ENCODE assay signal across 8 cellular contexts in the genomic region with DNA sequence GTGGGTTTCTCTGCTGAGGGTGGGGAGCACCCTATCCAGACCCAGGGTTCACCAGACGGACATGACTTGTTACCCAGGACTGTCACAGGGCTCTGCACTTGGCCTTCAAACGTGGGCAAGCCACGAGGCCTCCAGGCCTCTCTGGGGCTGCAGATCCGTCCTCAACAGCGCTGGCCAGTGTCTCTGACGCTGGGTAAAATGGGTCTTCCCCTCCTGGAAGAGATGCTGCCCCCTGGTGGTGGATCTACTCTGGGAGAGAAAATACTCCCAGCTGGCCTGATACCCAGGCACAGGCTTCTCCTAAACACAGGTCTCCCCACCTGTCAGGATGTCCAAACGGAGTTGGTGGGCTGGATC. TPM values are rescaled to one million over a fixed set of nuclear protein-coding genes. Genes with fewer than 3 reads are reported as not detected.
DNase-seq lines count a peak whose midpoint lies in the region; ATAC-seq and TF ChIP-seq lines count a peak whose summit lies in the region.

No MANE protein-coding gene starts in this region.

- H3K27ac Mint-ChIP-seq in naive thymus-derived CD4-positive, alpha-beta T cell = peak overlapping the region in 7 of 9 donors; percentile 79 to 92 (median 88)

- DNase-seq in AG04449 (ENCODE audit: low read depth, low spot score) (no peak), HT1080 (ENCODE audit: low read depth) (peak; percentile 66), OCI-M1 (lab: John Stamatoyannopoulos, UW) (peak; percentile 88), activated T-cell treated with anti-CD3 and anti-CD28 coated beads for 4 hours (peak; percentile 88)
- DNase-seq in naive thymus-derived CD4-positive, alpha-beta T cell = peak; percentile 60 to 91 (median 79)
- DNase-seq in stimulated activated CD8-positive, alpha-beta memory T cell treated with anti-CD3 and anti-CD28 coated beads, Interleukin-7, amount 100 ng/mL, for 4 hours (ENCODE audit: low read depth in 2 of 2) = peak; percentile 62 to 64

- H3K4me3 ChIP-seq in AG04449 (ENCODE audit: low read depth, low read length) = no peak overlapping the region
- no peak overlapping the region for H3K4me3 ChIP-seq in esophagus (ENCODE audit: low read depth in 1 of 2, low read length in 2 of 2)
- H3K4me3 ChIP-seq in naive thymus-derived CD4-positive, alpha-beta T cell (ENCODE audit: low read length) = peak overlapping the region; percentile 15

- peaks cover 0 to 7% of the 10 kb centered on the region in 2 donors for H3K36me3 ChIP-seq in esophagus (ENCODE audit: control insufficient read depth in 2 of 2, insufficient read depth in 2 of 2, low read length in 1 of 2)
- no peaks in the 10 kb centered on the region for H3K36me3 ChIP-seq in naive thymus-derived CD4-positive, alpha-beta T cell (ENCODE audit: control insufficient read depth in 2 of 3, insufficient read depth in 3 of 3, low read length in 3 of 3)

- no peaks in the 10 kb centered on the region for H3K27me3 Mint-ChIP-seq in naive thymus-derived CD4-positive, alpha-beta T cell

- H3K4me3 Mint-ChIP-seq in naive thymus-derived CD4-positive, alpha-beta T cell = peak overlapping the region in 8 of 10 donors; percentile 47 to 78 (median 72)

- no peaks in the 10 kb centered on the region for H3K9me3 ChIP-seq in esophagus (ENCODE audit: control insufficient read depth in 2 of 2, insufficient read depth in 1 of 2, low read depth in 1 of 2, low read length in 1 of 2)
- no peaks in the 10 kb centered on the region for H3K9me3 ChIP-seq in naive thymus-derived CD4-positive, alpha-beta T cell (ENCODE audit: control insufficient read depth in 2 of 3, low read length in 3 of 3)

- POLR2A ChIA-PET in AG04449 (lab: Yijun Ruan, JAX) = no interaction called here
- POLR2A ChIA-PET in naive thymus-derived CD4-positive, alpha-beta T cell (lab: Charles Lee) = interaction anchor here (1.3 kb wide), 3 partner anchors 9 to 59 kb away, joined by 3 to 5 read pairs (median 4); a partner anchor contains a TSS

- H3K9me3 Mint-ChIP-seq in naive thymus-derived CD4-positive, alpha-beta T cell = no peaks in the 10 kb centered on the region

- peak; percentile 79 for TF ChIP-seq CTCF in AG04449 (IDR thresholded peaks at IDR 0.05; ENCODE audit: insufficient read depth, low read length, missing control alignments)

- no peaks in the 10 kb centered on the region for H3K36me3 Mint-ChIP-seq in naive thymus-derived CD4-positive, alpha-beta T cell

- H3K27me3 ChIP-seq in esophagus (ENCODE audit: control insufficient read depth in 1 of 2, insufficient read depth in 2 of 2, low read length in 2 of 2) = no peaks in the 10 kb centered on the region
- H3K27me3 ChIP-seq in naive thymus-derived CD4-positive, alpha-beta T cell (ENCODE audit: control insufficient read depth in 2 of 2, insufficient read depth in 2 of 2, low read length in 2 of 2) = no peaks in the 10 kb centered on the region

- intact Hi-C loops in naive thymus-derived CD4-positive, alpha-beta T cell (cut with micrococcal nuclease) = loop anchor here (1.0 to 2.0 kb wide), 8 partner anchors 9 to 452 kb away; a partner anchor contains a TSS

- CTCF ChIA-PET in AG04449 (lab: Yijun Ruan, JAX) = interaction anchor here (0.6 to 6.9 kb wide), 37 partner anchors 8 to 458 kb away, joined by 3 to 119 read pairs (median 4); a partner anchor contains a TSS
- CTCF ChIA-PET in naive thymus-derived CD4-positive, alpha-beta T cell (lab: Charles Lee) = interaction anchor here (0.6 to 10.3 kb wide), 9 partner anchors 10 to 562 kb away, joined by 3 to 141 read pairs (median 3); no protein-coding TSS in a partner anchor

- peaks cover 10 to 38% (median 29%) of the 10 kb centered on the region in 7 donors for H3K4me1 Mint-ChIP-seq in naive thymus-derived CD4-positive, alpha-beta T cell

- ATAC-seq in GM18511 (IDR thresholded peaks at IDR 0.05; ENCODE audit: unreplicated experiment) = peak; percentile 81
- ATAC-seq in naive thymus-derived CD4-positive, alpha-beta T cell = peak; percentile 88

- peak overlapping the region; percentile 20 to 56 for H3K27ac ChIP-seq in esophagus (ENCODE audit: low read depth in 2 of 2, low read length in 1 of 2)
- H3K27ac ChIP-seq in naive thymus-derived CD4-positive, alpha-beta T cell (ENCODE audit: low read depth, low read length) = peak overlapping the region; percentile 18

- WGBS in esophagus, 2 donors = 7 to 9% methylated on average over 7 of the region's 7 CpGs

- peaks cover 0 to 23% of the 10 kb centered on the region in 2 donors for H3K4me1 ChIP-seq in esophagus (ENCODE audit: control insufficient read depth in 2 of 2, insufficient read depth in 2 of 2, low read length in 1 of 2)
- peaks cover 0 to 9% of the 10 kb centered on the region in 2 donors for H3K4me1 ChIP-seq in naive thymus-derived CD4-positive, alpha-beta T cell (ENCODE audit: control insufficient read depth in 2 of 2, insufficient read depth in 2 of 2, low read length in 2 of 2)

RNA-seq across cellular contexts. Expression of a gene that starts 3.7 kb away (rescaled TPM):
- not detected in 2 replicates for total RNA-seq in HT1080 (2014; rRNA removed; shearing (Covaris generic))
- not detected in 2 replicates for polyA plus RNA-seq in HT1080 (2015; cell fraction: cytosol; rRNA removed)
- not detected in 2 replicates for polyA plus RNA-seq in HT1080 (2015; cell fraction: nucleus; rRNA removed)
- polyA plus RNA-seq in esophagus = 1 to 10 TPM in 1 of 2 donors, under 1 TPM in 1; 0.26 to 1.6 TPM
- not detected for total RNA-seq in naive thymus-derived CD4-positive, alpha-beta T cell
- not detected for polyA plus RNA-seq in naive thymus-derived CD4-positive, alpha-beta T cell

RNA-seq across cellular contexts. Expression of a gene that starts 25.7 kb away (rescaled TPM):
- 0.26 and 0.47 TPM in 2 replicates for total RNA-seq in HT1080 (2014; rRNA removed; shearing (Covaris generic))
- 0.79 and 0.96 TPM in 2 replicates for polyA plus RNA-seq in HT1080 (2015; cell fraction: cytosol; rRNA removed)
- 0.23 and 0.53 TPM in 2 replicates for polyA plus RNA-seq in HT1080 (2015; cell fraction: nucleus; rRNA removed)
- polyA plus RNA-seq in esophagus = 10 to 100 TPM; 32.4 to 58.4 TPM
- 10 to 100 TPM in 2 of 5 experiments, 1 to 10 TPM in 3; 5.3 to 13.7 (median 10.0) TPM for total RNA-seq in naive thymus-derived CD4-positive, alpha-beta T cell
- 10 to 100 TPM; 17.0 to 27.0 TPM for polyA plus RNA-seq in naive thymus-derived CD4-positive, alpha-beta T cell

RNA-seq across cellular contexts. Expression of a gene that starts 51.6 kb away (rescaled TPM):
- total RNA-seq in HT1080 (2014; rRNA removed; shearing (Covaris generic)) = 3.6 and 4.7 TPM in 2 replicates
- 5.6 TPM in 2 replicates for polyA plus RNA-seq in HT1080 (2015; cell fraction: cytosol; rRNA removed)
- polyA plus RNA-seq in HT1080 (2015; cell fraction: nucleus; rRNA removed) = 4.1 and 4.3 TPM in 2 replicates
- 1 to 10 TPM; 3.8 to 4.2 TPM for polyA plus RNA-seq in esophagus
- total RNA-seq in naive thymus-derived CD4-positive, alpha-beta T cell = 10 to 100 TPM in 2 of 5 experiments, 1 to 10 TPM in 3; 6.0 to 17.8 (median 8.9) TPM
- 1 to 10 TPM; 1.4 to 2.1 TPM for polyA plus RNA-seq in naive thymus-derived CD4-positive, alpha-beta T cell
